ENCODE assay signal across 3 cellular contexts in the genomic region with DNA sequence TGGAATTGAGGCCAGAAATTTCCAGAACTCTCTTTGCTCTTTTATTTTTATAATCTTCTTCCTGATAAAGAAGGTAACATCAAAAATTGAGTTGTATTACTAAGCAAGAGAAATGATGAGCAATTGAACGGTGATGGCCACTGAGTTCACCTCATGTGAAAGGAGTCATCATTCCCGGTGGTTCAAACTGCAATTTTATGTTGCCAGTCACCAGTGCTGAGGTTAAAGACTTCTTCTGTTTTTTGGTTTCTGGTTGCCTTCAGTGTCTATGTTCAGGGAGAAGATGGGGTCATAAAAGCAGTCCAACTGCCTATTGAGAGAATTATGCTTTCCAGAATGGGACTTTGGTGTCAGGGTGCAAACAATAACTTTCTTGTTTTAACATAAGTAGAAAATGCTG. TPM values are rescaled to one million over a fixed set of nuclear protein-coding genes. Genes with fewer than 3 reads are reported as not detected.
"Had no signal": no experiment of that assay in that cellular context is flagged by ENCODE, and none has a peak within 500 bp of the region (broad histone marks: within the 10 kb centered on the region; RNA-seq: fewer than 3 reads in every experiment).

No MANE protein-coding gene starts in this region.

RNA-seq across cellular contexts. Expression of a gene that starts 19.4 kb away (rescaled TPM):
- total RNA-seq: activated B cell treated with CpG ODN at 0.5 μM for 24 hours; activated naive CD8-positive, alpha-beta T cell treated with anti-CD3 and anti-CD28 coated beads, Interleukin-2, amount 10 ng/mL, durations not matched to agents 7 days and 5 days; ascending aorta had no signal
